Comparison of ENCODE assay signal across 20 cellular contexts in the genomic region with DNA sequence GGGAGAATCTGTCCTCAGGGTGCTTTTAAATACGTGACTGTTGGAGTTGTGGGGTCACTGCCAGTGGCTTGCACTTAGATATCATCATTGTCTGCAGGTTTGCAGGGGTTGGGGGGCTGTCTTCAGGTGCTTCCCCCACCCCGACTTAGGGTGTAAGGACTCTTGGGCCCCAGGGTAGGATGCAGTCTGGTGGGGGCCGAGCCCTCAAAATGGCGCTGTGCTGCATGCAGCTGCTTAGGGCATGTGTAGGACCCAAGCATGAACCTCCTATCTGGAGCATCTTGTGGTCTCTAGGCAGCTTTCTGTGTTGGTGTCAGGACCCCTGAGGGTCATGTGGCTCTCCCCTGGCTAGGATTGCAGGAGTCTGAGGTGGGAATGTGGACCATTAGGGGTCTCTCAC.
"Had no signal": no experiment of that assay in that cellular context is flagged by ENCODE, and none has a peak within 500 bp of the region (broad histone marks: within the 10 kb centered on the region; RNA-seq: fewer than 3 reads in every experiment).

No MANE protein-coding gene starts in this region.

- H3K27ac ChIP-seq: heart left ventricle, ovary, right atrium auricular region, sigmoid colon, skin epidermis, stomach, thoracic aorta, uterus had no signal

- H3K9me3 ChIP-seq: heart left ventricle, ovary, right atrium auricular region, sigmoid colon, stomach, thoracic aorta, uterus had no signal

- H3K4me3 Mint-ChIP-seq: type B pancreatic cell had no signal

- H3K36me3 ChIP-seq: ovary, right atrium auricular region, thoracic aorta, uterus had no signal

- FAIRE-seq: endometrium, frontal cortex, islet of Langerhans had no signal

- H3K27ac Mint-ChIP-seq: type B pancreatic cell had no signal

- H3K4me1 ChIP-seq: right atrium auricular region, sigmoid colon, stomach, uterus had no signal

- H3K27me3 ChIP-seq: heart left ventricle, ovary, right atrium auricular region, sigmoid colon, stomach, uterus had no signal

- DNase-seq: effector memory CD4-positive, alpha-beta T cell; heart left ventricle; hippocampal formation; kidney glomerular epithelial cell; naive thymus-derived CD4-positive, alpha-beta T cell; ovary; sigmoid colon; stimulated activated CD4-positive, alpha-beta T cell treated with anti-CD3 and anti-CD28 coated beads, Interleukin-2, amount 100 ng/mL, for 24 hours; stimulated activated naive CD4-positive, alpha-beta T cell; stomach; substantia nigra; uterus had no signal

- H3K27me3 Mint-ChIP-seq: naive thymus-derived CD4-positive, alpha-beta T cell; type B pancreatic cell had no signal

- H3K4me3 ChIP-seq: heart left ventricle, ovary, right atrium auricular region, sigmoid colon, skin epidermis, stomach, thoracic aorta, uterus had no signal

- ATAC-seq: esophagus mucosa had no signal
